Comparison of ENCODE assay signal across 7 cellular contexts in genomic region chr10:9828110-9828509, GRCh38.
"Had no signal": no experiment of that assay in that cellular context is flagged by ENCODE, and none has a peak within 500 bp of the region (broad histone marks: within the 10 kb centered on the region; RNA-seq: fewer than 3 reads in every experiment).

No MANE protein-coding gene starts in this region.

- H3K4me3 Mint-ChIP-seq: IgD-negative memory B cell had no signal

- H3K4me3 ChIP-seq: K562 had no signal

- DNase-seq: IMR-90, KBM-7 had no signal

- ATAC-seq: HepG2, K562 had no signal

- H3K4me1 Mint-ChIP-seq: IgD-negative memory B cell had no signal

- FAIRE-seq: HepG2, HTR-8/SVneo, K562 had no signal

- H3K27me3 Mint-ChIP-seq: IgD-negative memory B cell had no signal

- H3K36me3 Mint-ChIP-seq: IgD-negative memory B cell had no signal

- H3K27ac ChIP-seq: HL-60 had no signal
